ENCODE assay signal across 21 cellular contexts in the genomic region with DNA sequence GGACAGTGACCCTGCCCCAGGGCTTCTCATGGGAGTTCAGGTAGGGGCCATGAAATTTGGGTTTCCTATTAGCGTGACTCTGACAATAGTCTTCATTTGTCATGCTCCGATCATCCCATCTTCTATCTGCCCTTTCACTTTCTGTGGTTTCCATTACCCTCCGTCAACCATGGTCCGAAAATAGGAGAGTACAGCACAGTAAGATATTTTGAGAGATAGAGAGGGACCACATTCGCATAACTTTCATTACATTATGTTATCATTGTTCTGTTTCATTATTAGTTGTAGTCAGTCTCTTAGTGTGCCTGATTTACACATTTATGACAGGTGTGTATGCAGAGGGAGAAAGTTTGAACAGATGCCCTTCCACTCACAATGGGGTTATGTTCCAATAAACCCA.
DNase-seq lines count a peak whose midpoint lies in the region; ATAC-seq and TF ChIP-seq lines count a peak whose summit lies in the region.
"Had no signal": no experiment of that assay in that cellular context is flagged by ENCODE, and none has a peak within 500 bp of the region (broad histone marks: within the 10 kb centered on the region; RNA-seq: fewer than 3 reads in every experiment).

No MANE protein-coding gene starts in this region.

- H3K36me3 ChIP-seq in HAP-1 (replicated peaks): no peaks in the 10 kb centered on the region
- H3K36me3 ChIP-seq in heart right ventricle: no peaks in the 10 kb centered on the region
- H3K36me3 ChIP-seq: Peyer's patch, upper lobe of right lung had no signal

- ATAC-seq in GM18498 (IDR thresholded peaks at IDR 0.05; ENCODE audit: unreplicated experiment): peak; percentile 76
- ATAC-seq in GM19452 (IDR thresholded peaks at IDR 0.05; ENCODE audit: unreplicated experiment): peak; percentile 82
- peak; percentile 70 for ATAC-seq in GM21825 (IDR thresholded peaks at IDR 0.05; ENCODE audit: unreplicated experiment)
- ATAC-seq in HG03378 (IDR thresholded peaks at IDR 0.05; ENCODE audit: unreplicated experiment): peak; percentile 75
- no peak for ATAC-seq in heart right ventricle
- ATAC-seq: activated T-cell treated with anti-CD3 and anti-CD28 coated beads, Interleukin-2, amount 50 U/mL, for 72 hours; stimulated activated naive CD8-positive, alpha-beta T cell treated with anti-CD3 and anti-CD28 coated beads, Interleukin-15, Interleukin-2, amounts not matched to agents 100 U/mL and 50 U/mL, for 24 hours; upper lobe of right lung had no signal

- H3K27me3 ChIP-seq in HAP-1 (ENCODE audit: low read depth): no peaks in the 10 kb centered on the region
- no peaks in the 10 kb centered on the region for H3K27me3 ChIP-seq in heart right ventricle
- H3K27me3 ChIP-seq: Peyer's patch, upper lobe of right lung had no signal

- in situ Hi-C loops in G401 (cut with HindIII; ENCODE audit: low sequenced_read_pairs): no loop called here
- in situ Hi-C loops in HAP-1 (cut with MboI; ENCODE audit: low sequenced_read_pairs): no loop called here

- H3K4me1 ChIP-seq in HAP-1 (no peaks in the 10 kb centered on the region), heart right ventricle (no peaks in the 10 kb centered on the region)
- H3K4me1 ChIP-seq: Peyer's patch, upper lobe of right lung had no signal

- intact Hi-C loops in heart right ventricle (cut with DNase I): no loop called here

- H3K9me3 ChIP-seq in HAP-1 (no peaks in the 10 kb centered on the region), heart right ventricle (peaks cover 0 to 12% (median 4%) of the 10 kb centered on the region in 11 donors)
- H3K9me3 ChIP-seq: Peyer's patch, upper lobe of right lung had no signal

- DNase-seq in G401 (ENCODE audit: low spot score) (no peak), HAP-1 (ENCODE audit: low spot score in 2 of 2) (no peak), heart right ventricle (no peak)
- DNase-seq in activated T-cell treated with anti-CD3 and anti-CD28 coated beads, Interleukin-2, amount 50 U/mL, for 1 hour: no peak
- DNase-seq: activated CD4-positive, alpha-beta T cell treated with anti-CD3 and anti-CD28 coated beads, Interleukin-2, amount 50 U/mL, for 48 hours; activated T-cell treated with anti-CD3 and anti-CD28 coated beads, Interleukin-2, amount 50 U/mL, for 72 hours; DMS 273 treated with DMSO at 0.1 percent for 48 hours; esophagus squamous epithelium; immature natural killer cell; KBM-7; NCI-H1092 treated with DMSO at 0.1 percent for 48 hours; NCI-H774; Peyer's patch; stimulated activated naive CD8-positive, alpha-beta T cell treated with anti-CD3 and anti-CD28 coated beads, Interleukin-15, Interleukin-2, amounts not matched to agents 100 U/mL and 50 U/mL, for 24 hours; upper lobe of right lung had no signal

- WGBS in heart right ventricle, 2 donors: 95 to 98% methylated on average over 5 of the region's 5 CpGs

- no peak for TF ChIP-seq CTCF in heart right ventricle (IDR thresholded peaks at IDR 0.05)

- no peak overlapping the region for H3K4me3 ChIP-seq in HAP-1
- H3K4me3 ChIP-seq in heart right ventricle: no peak overlapping the region
- H3K4me3 ChIP-seq: esophagus squamous epithelium, lung, Peyer's patch, upper lobe of right lung had no signal

- no peak overlapping the region for H3K27ac ChIP-seq in heart right ventricle
- H3K27ac ChIP-seq: 22Rv1, esophagus squamous epithelium, Peyer's patch had no signal

Comparison
In these comparisons a context has a peak if more than half of its experiments do, and no peak if none do; other contexts are left out.
1. ATAC-seq: peak in GM18498 (single experiment), GM19452 (single experiment), GM21825 (single experiment) and HG03378 (single experiment); none in heart right ventricle (0 of 8).